23 cellular contexts compared by ENCODE assay signal in the genomic region with DNA sequence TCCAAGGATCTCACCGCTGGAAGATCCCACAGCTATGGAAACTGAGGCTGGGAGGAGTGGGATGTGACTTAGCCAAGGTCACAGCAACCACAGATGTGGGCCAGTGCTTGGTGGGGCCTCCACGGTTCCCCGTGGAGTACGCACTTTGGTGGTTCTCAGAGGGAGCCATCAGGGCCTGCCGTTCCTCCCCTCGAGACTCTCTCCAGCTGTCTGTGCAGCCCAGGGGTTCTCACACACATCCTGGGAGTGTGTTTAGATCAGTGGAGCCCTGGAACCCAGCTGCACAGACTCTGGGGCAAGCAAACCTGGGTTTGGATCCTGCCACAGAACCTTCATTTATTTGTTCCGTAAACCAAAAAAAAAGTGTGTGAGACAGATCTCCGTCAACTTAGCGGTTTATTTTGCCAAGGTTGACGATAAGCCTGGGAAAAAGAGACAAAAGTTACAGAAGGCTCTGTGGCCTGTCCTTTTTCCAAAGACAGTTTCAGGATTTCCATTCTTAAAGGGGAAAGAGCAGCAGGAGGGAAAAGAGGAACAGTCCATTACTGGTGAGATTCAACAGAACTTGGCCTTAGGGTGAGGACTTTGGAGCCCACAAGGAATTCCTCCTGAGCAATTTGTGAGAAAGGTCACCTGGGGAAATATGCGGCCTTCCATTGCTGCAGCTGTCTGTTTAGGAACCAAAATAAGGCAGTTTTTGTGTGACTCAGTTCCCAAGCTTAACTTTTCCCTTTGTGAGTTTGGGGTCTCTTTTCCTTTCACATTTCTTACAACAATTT. TPM values are rescaled to one million over a fixed set of nuclear protein-coding genes. Genes with fewer than 3 reads are reported as not detected.
DNase-seq lines count a peak whose midpoint lies in the region; ATAC-seq and TF ChIP-seq lines count a peak whose summit lies in the region.
"Had no signal": no experiment of that assay in that cellular context is flagged by ENCODE, and none has a peak within 500 bp of the region (broad histone marks: within the 10 kb centered on the region; RNA-seq: fewer than 3 reads in every experiment).

No MANE protein-coding gene starts in this region.

- H3K4me1 ChIP-seq in PC-9 (replicated peaks; ENCODE audit: insufficient read depth) (peaks cover 31% of the 10 kb centered on the region), right atrium auricular region (peaks cover 0 to 12% of the 10 kb centered on the region in 2 donors), parathyroid adenoma (no peaks in the 10 kb centered on the region)

- ATAC-seq in GM21786 (IDR thresholded peaks at IDR 0.05; ENCODE audit: unreplicated experiment), result no peak
- ATAC-seq: activated CD4-positive, CD25-positive, alpha-beta regulatory T cell treated with anti-CD3 and anti-CD28 coated beads, Interleukin-2, amount 50 U/mL, for 24 hours; CD8-positive, alpha-beta T cell; GM12878; stimulated activated naive B cell treated with anti-CD40 and anti-IgM and Interleukin-4, amounts not matched to agents 10 μg/mL and 1 μg/mL and 100 μg/mL, for 72 hours had no signal

- no peak overlapping the region for H3K9ac ChIP-seq in parathyroid adenoma

- CTCF ChIA-PET in PC-9 (lab: Charles Lee), result interaction anchor here (0.6 kb wide), 1 partner anchor 50 kb away, joined by 4 read pairs; no protein-coding TSS in a partner anchor

- DNase-seq in D341Med (ENCODE audit: low spot score) (peak; percentile 20), PC-9 (peak in 1 of 2 experiments; percentile 59), right atrium auricular region (ENCODE audit: low spot score) (no peak), NCI-H1048 (lab: John Stamatoyannopoulos, UW) (no peak), NCI-H2029 treated with DMSO at 0.1 percent for 48 hours (lab: John Stamatoyannopoulos, UW) (no peak), NCI-H526 (lab: John Stamatoyannopoulos, UW) (no peak)
- DNase-seq: activated CD8-positive, alpha-beta memory T cell treated with anti-CD3 and anti-CD28 coated beads, Interleukin-2, amount 50 U/mL, for 48 hours; activated naive CD4-positive, alpha-beta T cell; CD8-positive, alpha-beta T cell; EL; hypothalamus; NCI-H82; nephron progenitor cell; RPMI8226; stimulated activated naive B cell treated with anti-CD40 and anti-IgM and Interleukin-4, amounts not matched to agents 10 μg/mL and 1 μg/mL and 100 μg/mL, for 72 hours had no signal

- H3K4me3 ChIP-seq in PC-9 (no peak overlapping the region), right atrium auricular region (no peak overlapping the region), parathyroid adenoma (ENCODE audit: low read depth, low read length) (no peak overlapping the region)
- H3K4me3 ChIP-seq: GM12878, HAP-1, smooth muscle cell had no signal

- H3K27me3 ChIP-seq in PC-9 (ENCODE audit: insufficient read depth, low read depth) (no peaks in the 10 kb centered on the region), right atrium auricular region (no peaks in the 10 kb centered on the region), parathyroid adenoma (ENCODE audit: control insufficient read depth, insufficient read depth, low read length) (no peaks in the 10 kb centered on the region)

- no peaks in the 10 kb centered on the region for H3K9me2 ChIP-seq in PC-9 (ENCODE audit: insufficient read depth)

- H3K36me3 ChIP-seq in PC-9 (ENCODE audit: low read depth), result no peaks in the 10 kb centered on the region
- H3K36me3 ChIP-seq in right atrium auricular region, result no peaks in the 10 kb centered on the region
- no peaks in the 10 kb centered on the region for H3K36me3 ChIP-seq in parathyroid adenoma (ENCODE audit: control insufficient read depth, insufficient read depth, low read length)
- H3K36me3 ChIP-seq: HAP-1 had no signal

- TF ChIP-seq CTCF in PC-9 (conservative IDR thresholded peaks at IDR 0.05) (no peak), right atrium auricular region (IDR thresholded peaks at IDR 0.05) (no peak), parathyroid adenoma (IDR thresholded peaks at IDR 0.05) (no peak)

- H3K9me3 ChIP-seq in PC-9 (ENCODE audit: insufficient read depth, low read depth) (no peaks in the 10 kb centered on the region), right atrium auricular region (no peaks in the 10 kb centered on the region), parathyroid adenoma (ENCODE audit: control insufficient read depth, low read length) (no peaks in the 10 kb centered on the region)
- H3K9me3 ChIP-seq: HAP-1 had no signal

- H3K4me2 ChIP-seq in PC-9 (peak overlapping the region; percentile 51), parathyroid adenoma (ENCODE audit: low read length) (no peak overlapping the region)
- H3K4me2 ChIP-seq: smooth muscle cell had no signal

- intact Hi-C loops in PC-9 (cut with micrococcal nuclease; ENCODE audit: unreplicated experiment), result no loop called here

- no TSS peak for BruUV-seq in PC-9 (replicated peaks; lab: Mats Ljungman, UMichigan)

- H3F3A ChIP-seq in PC-9 (ENCODE audit: insufficient read depth, low read depth), result peaks cover 22% of the 10 kb centered on the region

- POLR2A ChIA-PET in PC-9 (lab: Charles Lee; ENCODE audit: unreplicated experiment), result no interaction called here

- H3K27ac ChIP-seq in PC-9 (peak overlapping the region; percentile 14; the same call in 1 of the 2 replicates), right atrium auricular region (peak overlapping the region; percentile 13 to 61), parathyroid adenoma (peak overlapping the region; percentile 59)

- no peak overlapping the region for H2AFZ ChIP-seq in PC-9
- H2AFZ ChIP-seq in parathyroid adenoma, result no peak overlapping the region

- H4K20me1 ChIP-seq in PC-9 (ENCODE audit: insufficient read depth), result no peaks in the 10 kb centered on the region

- H3K79me2 ChIP-seq in PC-9 (ENCODE audit: low read depth) (no peaks in the 10 kb centered on the region), parathyroid adenoma (no peaks in the 10 kb centered on the region)

RNA-seq across cellular contexts. Expression of a gene that starts 13.6 kb away (rescaled TPM):
- total RNA-seq in PC-9 (2021) (not detected in 2 replicates), right atrium auricular region (not detected)
- total RNA-seq: CD8-positive, alpha-beta T cell; GM12878; lung microvascular endothelial cell; smooth muscle cell; T-helper 2 cell treated with Interferon-gamma antibody and Interleukin-4, amounts not matched to agents 100 ng/mL and 5 ng/mL, for 36 hours had no signal

RNA-seq across cellular contexts. Expression of a gene that starts 20.2 kb away (rescaled TPM):
- total RNA-seq in PC-9 (2021) (45.3 and 46.9 TPM in 2 replicates), right atrium auricular region (100 to 1,000 TPM; 105 to 256 TPM)

RNA-seq across cellular contexts. Expression of a gene that starts 43.7 kb away (rescaled TPM):
- total RNA-seq in PC-9 (2021) (895 and 1,136 TPM in 2 replicates), right atrium auricular region (100 to 1,000 TPM; 716 to 772 TPM)

RNA-seq across cellular contexts. Expression of a gene that starts 44.5 kb away (rescaled TPM):
- total RNA-seq in PC-9 (2021), result not detected in 2 replicates
- total RNA-seq in right atrium auricular region, result under 1 TPM; 0.16 to 0.44 TPM
- total RNA-seq: smooth muscle cell; T-helper 2 cell treated with Interferon-gamma antibody and Interleukin-4, amounts not matched to agents 100 ng/mL and 5 ng/mL, for 36 hours had no signal

RNA-seq across cellular contexts. Expression of a gene that starts 54.2 kb away (rescaled TPM):
- total RNA-seq in PC-9 (2021) (57.6 and 59.7 TPM in 2 replicates), right atrium auricular region (10 to 100 TPM; 23.0 to 23.7 TPM)
